Comparison of ENCODE assay signal across 1 cellular context in the genomic region with DNA sequence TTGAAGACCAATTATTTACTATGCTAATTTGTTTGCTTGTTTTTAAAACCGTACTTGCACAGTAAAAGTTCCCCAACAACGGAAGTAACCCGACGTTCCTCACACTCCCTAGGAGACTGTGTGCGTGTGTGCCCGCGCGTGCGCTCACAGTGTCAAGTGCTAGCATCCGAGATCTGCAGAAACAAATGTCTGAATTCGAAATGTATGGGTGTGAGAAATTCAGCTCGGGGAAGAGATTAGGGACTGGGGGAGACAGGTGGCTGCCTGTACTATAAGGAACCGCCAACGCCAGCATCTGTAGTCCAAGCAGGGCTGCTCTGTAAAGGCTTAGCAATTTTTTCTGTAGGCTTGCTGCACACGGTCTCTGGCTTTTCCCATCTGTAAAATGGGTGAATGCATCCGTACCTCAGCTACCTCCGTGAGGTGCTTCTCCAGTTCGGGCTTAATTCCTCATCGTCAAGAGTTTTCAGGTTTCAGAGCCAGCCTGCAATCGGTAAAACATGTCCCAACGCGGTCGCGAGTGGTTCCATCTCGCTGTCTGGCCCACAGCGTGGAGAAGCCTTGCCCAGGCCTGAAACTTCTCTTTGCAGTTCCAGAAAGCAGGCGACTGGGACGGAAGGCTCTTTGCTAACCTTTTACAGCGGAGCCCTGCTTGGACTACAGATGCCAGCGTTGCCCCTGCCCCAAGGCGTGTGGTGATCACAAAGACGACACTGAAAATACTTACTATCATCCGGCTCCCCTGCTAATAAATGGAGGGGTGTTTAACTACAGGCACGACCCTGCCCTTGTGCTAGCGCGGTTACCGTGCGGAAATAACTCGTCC.
A peak's percentile ranks its signal among the peaks of the same experiment; 100 is the strongest.
TF ChIP-seq lines count a peak whose summit lies in the region.

No MANE protein-coding gene starts in this region.

TF ChIP-seq in GM23338, 12 proteins besides CTCF, POLR2A, EP300 and RAD21 (continued from another document):
- TF ChIP-seq, protein P1, sequence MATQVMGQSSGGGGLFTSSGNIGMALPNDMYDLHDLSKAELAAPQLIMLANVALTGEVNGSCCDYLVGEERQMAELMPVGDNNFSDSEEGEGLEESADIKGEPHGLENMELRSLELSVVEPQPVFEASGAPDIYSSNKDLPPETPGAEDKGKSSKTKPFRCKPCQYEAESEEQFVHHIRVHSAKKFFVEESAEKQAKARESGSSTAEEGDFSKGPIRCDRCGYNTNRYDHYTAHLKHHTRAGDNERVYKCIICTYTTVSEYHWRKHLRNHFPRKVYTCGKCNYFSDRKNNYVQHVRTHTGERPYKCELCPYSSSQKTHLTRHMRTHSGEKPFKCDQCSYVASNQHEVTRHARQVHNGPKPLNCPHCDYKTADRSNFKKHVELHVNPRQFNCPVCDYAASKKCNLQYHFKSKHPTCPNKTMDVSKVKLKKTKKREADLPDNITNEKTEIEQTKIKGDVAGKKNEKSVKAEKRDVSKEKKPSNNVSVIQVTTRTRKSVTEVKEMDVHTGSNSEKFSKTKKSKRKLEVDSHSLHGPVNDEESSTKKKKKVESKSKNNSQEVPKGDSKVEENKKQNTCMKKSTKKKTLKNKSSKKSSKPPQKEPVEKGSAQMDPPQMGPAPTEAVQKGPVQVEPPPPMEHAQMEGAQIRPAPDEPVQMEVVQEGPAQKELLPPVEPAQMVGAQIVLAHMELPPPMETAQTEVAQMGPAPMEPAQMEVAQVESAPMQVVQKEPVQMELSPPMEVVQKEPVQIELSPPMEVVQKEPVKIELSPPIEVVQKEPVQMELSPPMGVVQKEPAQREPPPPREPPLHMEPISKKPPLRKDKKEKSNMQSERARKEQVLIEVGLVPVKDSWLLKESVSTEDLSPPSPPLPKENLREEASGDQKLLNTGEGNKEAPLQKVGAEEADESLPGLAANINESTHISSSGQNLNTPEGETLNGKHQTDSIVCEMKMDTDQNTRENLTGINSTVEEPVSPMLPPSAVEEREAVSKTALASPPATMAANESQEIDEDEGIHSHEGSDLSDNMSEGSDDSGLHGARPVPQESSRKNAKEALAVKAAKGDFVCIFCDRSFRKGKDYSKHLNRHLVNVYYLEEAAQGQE (IDR thresholded peaks at IDR 0.05; ENCODE audit: unreplicated experiment) = no peak
- peak; percentile 75 for TF ChIP-seq EZH2 (IDR thresholded peaks at IDR 0.05; ENCODE audit: low read depth, unreplicated experiment)
